9 cellular contexts compared by ENCODE assay signal in the genomic region with DNA sequence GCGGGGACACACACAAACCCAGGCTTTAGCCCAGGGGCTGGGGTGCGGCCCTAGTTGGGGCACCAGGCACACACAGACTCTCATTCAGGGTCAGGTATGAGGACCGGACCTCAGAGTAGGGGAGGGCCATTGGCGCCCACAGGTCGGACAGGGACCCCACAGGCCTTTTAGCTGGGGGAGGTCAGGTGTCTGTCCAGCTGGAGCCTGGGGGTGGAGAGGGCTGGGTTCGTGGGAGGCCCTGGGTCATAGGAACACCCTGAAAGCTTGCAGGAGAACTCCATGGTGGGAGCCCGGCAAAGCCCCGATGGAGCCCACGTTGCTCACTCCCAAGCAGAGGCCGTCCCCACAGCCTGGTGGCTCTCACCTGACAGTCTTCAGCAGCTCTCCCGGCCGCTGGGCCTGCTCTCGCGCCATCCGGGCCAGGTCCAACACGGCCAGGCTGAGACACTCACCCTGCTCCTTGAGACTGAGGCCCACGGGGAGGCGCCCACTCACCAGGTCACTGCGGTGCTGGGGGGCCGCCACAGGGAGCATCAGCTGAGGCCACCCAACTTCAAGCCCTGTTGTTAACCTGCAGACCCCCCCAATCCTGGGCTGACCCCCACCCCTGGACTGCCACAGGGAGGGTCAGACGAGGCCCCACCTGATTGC. TPM values are rescaled to one million over a fixed set of nuclear protein-coding genes. Genes with fewer than 3 reads are reported as not detected.
DNase-seq lines count a peak whose midpoint lies in the region; ATAC-seq, FAIRE-seq and TF ChIP-seq lines count a peak whose summit lies in the region.
"Had no signal": no experiment of that assay in that cellular context is flagged by ENCODE, and none has a peak within 500 bp of the region (broad histone marks: within the 10 kb centered on the region; RNA-seq: fewer than 3 reads in every experiment).

No MANE protein-coding gene starts in this region.

- 64 to 71% methylated on average over 21 of the region's 21 CpGs for WGBS in heart right ventricle, 2 donors

- in situ Hi-C loops in KBM-7 (cut with MboI; ENCODE audit: low pct_unique_long_range_greater_than_20kb, low sequenced_read_pairs): no loop called here

- no peak for DNase-seq in heart right ventricle
- no peak for DNase-seq in left ventricle myocardium superior
- peak in 1 of 10 donors; percentile 20 for DNase-seq in dorsolateral prefrontal cortex
- DNase-seq in activated CD8-positive, alpha-beta memory T cell treated with anti-CD3 and anti-CD28 coated beads, Interleukin-2, amount 50 U/mL, for 4 hours: no peak
- DNase-seq in NCI-H510A treated with DMSO at 0.1 percent for 48 hours (lab: John Stamatoyannopoulos, UW): no peak
- DNase-seq in urothelium cell line (ENCODE audit: low spot score): no peak
- no peak for DNase-seq in KBM-7

- H3K9ac ChIP-seq in mucosa of stomach (ENCODE audit: low read length): peak overlapping the region; percentile 39

- TF ChIP-seq CTCF in heart right ventricle (IDR thresholded peaks at IDR 0.05): no peak
- TF ChIP-seq CTCF in dorsolateral prefrontal cortex (IDR thresholded peaks at IDR 0.05 in 54 of 56, conservative IDR thresholded peaks at IDR 0.05 in 2 of 56; ENCODE audit: low read depth in 1 of 56, partially characterized antibody in 56 of 56): no peak

- H3K4me3 ChIP-seq in heart right ventricle (peak overlapping the region in 8 of 10 donors; percentile 1 to 44 (median 32)), dorsolateral prefrontal cortex (peak overlapping the region in 58 of 59 donors; percentile 12 to 62 (median 48)), mucosa of stomach (ENCODE audit: low read length) (no peak overlapping the region)

- H3K36me3 ChIP-seq in heart right ventricle (peaks cover 0 to 61% (median 0%) of the 10 kb centered on the region in 9 donors), mucosa of stomach (ENCODE audit: control insufficient read depth, insufficient read depth, low read length) (no peaks in the 10 kb centered on the region)

- H3K27me3 ChIP-seq in heart right ventricle (peaks cover 0 to 80% (median 18%) of the 10 kb centered on the region in 7 donors), dorsolateral prefrontal cortex (peaks cover 0 to 38% (median 0%) of the 10 kb centered on the region in 45 donors), mucosa of stomach (ENCODE audit: control insufficient read depth, insufficient read depth, low read length) (peaks cover 18% of the 10 kb centered on the region)

- ATAC-seq in heart right ventricle (no peak), left ventricle myocardium superior (no peak)

- peak overlapping the region in 2 of 10 donors; percentile 5 to 10 for H3K27ac ChIP-seq in heart right ventricle
- H3K27ac ChIP-seq in dorsolateral prefrontal cortex: peak overlapping the region in 31 of 59 donors; percentile 1 to 80 (median 51)

- intact Hi-C loops in heart right ventricle (cut with DNase I): no loop called here
- intact Hi-C loops in left ventricle myocardium superior (cut with micrococcal nuclease): no loop called here
- intact Hi-C loops in dorsolateral prefrontal cortex (cut with DNase I): no loop called here

- H3K9me3 ChIP-seq in heart right ventricle (no peaks in the 10 kb centered on the region), mucosa of stomach (ENCODE audit: control insufficient read depth, low read length) (no peaks in the 10 kb centered on the region)

- no peak for FAIRE-seq in urothelium cell line (lab: Jason Lieb, UNC)

- H3K4me1 ChIP-seq in heart right ventricle (peaks cover 0 to 58% (median 13%) of the 10 kb centered on the region in 9 donors), mucosa of stomach (ENCODE audit: control insufficient read depth, insufficient read depth, low read length) (peaks cover 16% of the 10 kb centered on the region)

RNA-seq across cellular contexts. Expression of a gene that starts 5.0 kb away (rescaled TPM):
- total RNA-seq in heart right ventricle: 10 to 100 TPM in 1 of 10 donors, 1 to 10 TPM in 7, under 1 TPM in 2; 0.59 to 16.9 (median 1.6) TPM
- 1 to 10 TPM in 1 of 2 donors, under 1 TPM in 1; 0.88 to 3.7 TPM for polyA plus RNA-seq in heart right ventricle
- total RNA-seq in left ventricle myocardium superior: 1.5 TPM
- total RNA-seq in dorsolateral prefrontal cortex: 10 to 100 TPM in 55 of 120 experiments, 1 to 10 TPM in 65; 4.2 to 25.1 (median 9.5) TPM

RNA-seq across cellular contexts. Expression of a gene that starts 16.9 kb away (rescaled TPM):
- total RNA-seq in heart right ventricle (1,000 to 10,000 TPM in 1 of 10 donors, 100 to 1,000 TPM in 9; 623 to 1,142 (median 682) TPM), left ventricle myocardium superior (720 TPM), dorsolateral prefrontal cortex (100 to 1,000 TPM; 322 to 603 (median 418) TPM)
- 1,000 to 10,000 TPM in 1 of 2 donors, 100 to 1,000 TPM in 1; 685 to 2,570 TPM for polyA plus RNA-seq in heart right ventricle

RNA-seq across cellular contexts. Expression of a gene that starts 21.5 kb away (rescaled TPM):
- total RNA-seq in heart right ventricle (not detected), left ventricle myocardium superior (not detected), dorsolateral prefrontal cortex (1 to 10 TPM in 36 of 120 experiments, under 1 TPM in 33, not detected in 51; 0.54 to 4.2 (median 1.0) TPM)
- under 1 TPM in 1 of 2 donors, not detected in 1; 0.04 TPM for polyA plus RNA-seq in heart right ventricle

RNA-seq across cellular contexts. Expression of a gene that starts 29.0 kb away (rescaled TPM):
- total RNA-seq in heart right ventricle: under 1 TPM in 1 of 10 donors, not detected in 9; 0.16 TPM
- not detected for polyA plus RNA-seq in heart right ventricle
- total RNA-seq in left ventricle myocardium superior: not detected
- 1 to 10 TPM in 30 of 120 experiments, under 1 TPM in 37, not detected in 53; 0.12 to 8.7 (median 0.83) TPM for total RNA-seq in dorsolateral prefrontal cortex

RNA-seq across cellular contexts. Expression of a gene that starts 47.9 kb away (rescaled TPM):
- not detected for total RNA-seq in heart right ventricle
- polyA plus RNA-seq in heart right ventricle: not detected
- total RNA-seq in left ventricle myocardium superior: not detected
- under 1 TPM in 2 of 120 experiments, not detected in 118; 0.56 to 0.67 TPM for total RNA-seq in dorsolateral prefrontal cortex
- total RNA-seq: activated CD4-positive, alpha-beta memory T cell treated with anti-CD3 and anti-CD28 coated beads, Interleukin-2, amount 10 ng/mL, durations not matched to agents 7 days and 5 days had no signal
